ENCODE assay signal across 8 cellular contexts in the genomic region with DNA sequence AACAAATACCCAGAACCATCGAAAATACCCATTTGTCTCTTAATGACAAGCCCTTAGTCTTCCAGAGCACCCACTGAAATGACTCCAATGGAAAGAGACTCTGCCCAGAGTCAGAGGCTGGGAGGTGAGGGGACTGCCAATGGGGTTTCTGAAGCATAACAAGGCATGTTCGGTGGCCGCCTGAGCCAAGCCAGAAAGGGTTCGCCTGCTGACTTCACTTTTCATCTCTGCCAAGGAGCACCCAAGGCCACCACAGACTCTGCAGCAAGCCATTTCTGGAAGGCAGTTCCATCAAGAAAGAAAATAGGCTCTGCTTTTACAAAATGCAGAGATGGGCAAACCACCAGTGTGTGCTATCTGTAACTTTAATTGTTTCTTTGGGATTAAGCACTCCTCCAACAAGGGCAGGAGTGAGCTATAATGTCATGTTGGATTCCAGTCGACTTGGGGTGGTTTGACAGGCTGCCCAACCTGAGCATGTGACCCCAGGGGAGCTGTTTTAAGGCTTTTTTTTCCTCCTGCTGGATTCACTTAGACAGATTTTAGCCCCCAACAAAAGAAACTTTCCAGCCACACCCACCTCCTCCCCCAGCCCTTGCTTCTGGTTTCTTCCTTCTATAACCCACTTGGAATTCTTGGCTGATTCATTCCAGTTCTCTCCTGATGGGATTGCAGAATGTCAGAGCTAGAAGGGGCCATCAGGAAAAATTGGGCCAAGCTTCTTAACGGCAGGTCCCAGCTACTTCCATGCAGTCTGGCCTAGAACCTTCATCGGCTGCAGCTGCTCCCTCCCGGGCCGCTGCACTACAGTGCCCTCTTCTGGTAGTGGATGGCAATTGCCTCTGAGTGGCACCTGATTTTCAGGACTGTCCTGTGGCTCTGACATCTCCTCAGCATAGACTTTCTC. TPM values are rescaled to one million over a fixed set of nuclear protein-coding genes. Genes with fewer than 3 reads are reported as not detected.
A peak's percentile ranks its signal among the peaks of the same experiment; 100 is the strongest.
DNase-seq lines count a peak whose midpoint lies in the region; ATAC-seq and TF ChIP-seq lines count a peak whose summit lies in the region.

No MANE protein-coding gene starts in this region.

- POLR2A ChIA-PET in OCI-LY7 (lab: Charles Lee): interaction anchor here (0.9 kb wide), 1 partner anchor 55 kb away, joined by 3 read pairs; no protein-coding TSS in a partner anchor

- intact Hi-C loops in OCI-LY7 (cut with micrococcal nuclease; ENCODE audit: unreplicated experiment): loop anchor here (2.0 kb wide), 1 partner anchor 803 kb away; no protein-coding TSS in a partner anchor
- intact Hi-C loops in thyroid gland (cut with DNase I): loop anchor here (10.0 kb wide), 1 partner anchor 121 kb away; no protein-coding TSS in a partner anchor

- no peaks in the 10 kb centered on the region for H3K27me3 ChIP-seq in neural cell (ENCODE audit: insufficient read depth, low read depth, low read length)
- H3K27me3 ChIP-seq in thyroid gland: no peaks in the 10 kb centered on the region

- no peaks in the 10 kb centered on the region for H3F3A ChIP-seq in neural cell (ENCODE audit: insufficient read depth, low read length, poor library complexity, severe bottlenecking)

- 19 to 25% methylated on average over 9 of the region's 9 CpGs for WGBS in thyroid gland, 2 donors

- H3K4me1 ChIP-seq in OCI-LY7 (ENCODE audit: insufficient read depth, low read length, poor library complexity, severe bottlenecking) (peaks cover 11% of the 10 kb centered on the region), thyroid gland (peaks cover 11 to 16% of the 10 kb centered on the region in 2 donors)

- TF ChIP-seq CTCF in OCI-LY7 (conservative IDR thresholded peaks at IDR 0.05; ENCODE audit: low read length): peak; percentile 95
- peak; percentile 59 for TF ChIP-seq CTCF in neural cell (IDR thresholded peaks at IDR 0.05; ENCODE audit: poor library complexity, severe bottlenecking)
- peak; percentile 70 to 94 (median 84) for TF ChIP-seq CTCF in thyroid gland (IDR thresholded peaks at IDR 0.05)

- no peak for TF ChIP-seq POLR2A in thyroid gland (IDR thresholded peaks at IDR 0.05)

- H3K4me2 ChIP-seq in OCI-LY7 (ENCODE audit: low read length) (no peak overlapping the region), neural cell (ENCODE audit: low read length) (no peak overlapping the region)

- DNase-seq in ACHN (peak; percentile 74), HUDEP-2 (lab: John Stamatoyannopoulos, UW; ENCODE audit: unreplicated experiment in 76 of 76) (peak in 58 of 76 experiments; percentile 1 to 80 (median 42)), OCI-LY7 (ENCODE audit: low spot score) (peak; percentile 69), fibroblast of gingiva (ENCODE audit: low read depth) (peak; percentile 40), thyroid gland (peak; percentile 61 to 71)
- DNase-seq in activated T-cell treated with anti-CD3 and anti-CD28 coated beads, Interleukin-2, amount 50 U/mL, for 1 hour: peak; percentile 73

- no peaks in the 10 kb centered on the region for H3K9me2 ChIP-seq in OCI-LY7 (ENCODE audit: insufficient read depth, low read length)
- no peaks in the 10 kb centered on the region for H3K9me2 ChIP-seq in neural cell (ENCODE audit: insufficient read depth, low read length)

- H3K9ac ChIP-seq in neural cell (ENCODE audit: low read length): no peak overlapping the region

- TF ChIP-seq EP300 in neural cell (conservative IDR thresholded peaks at IDR 0.05; ENCODE audit: poor library complexity, severe bottlenecking): no peak

- peak; percentile 51 for TF ChIP-seq RAD21 in neural cell (conservative IDR thresholded peaks at IDR 0.05)

- no peaks in the 10 kb centered on the region for H3K79me2 ChIP-seq in OCI-LY7 (ENCODE audit: insufficient read depth, low read depth, low read length)
- no peaks in the 10 kb centered on the region for H3K79me2 ChIP-seq in neural cell (replicated peaks; ENCODE audit: insufficient read depth, low read length)

- CTCF ChIA-PET in OCI-LY7 (lab: Charles Lee; ENCODE audit: unreplicated experiment): interaction anchor here (0.6 to 1.0 kb wide), 4 partner anchors 8 to 59 kb away, joined by 3 read pairs; no protein-coding TSS in a partner anchor

- peak; percentile 75 for ATAC-seq in GM18517 (IDR thresholded peaks at IDR 0.05; ENCODE audit: unreplicated experiment)

- H4K20me1 ChIP-seq in OCI-LY7 (ENCODE audit: insufficient read depth, low read length): no peaks in the 10 kb centered on the region
- no peaks in the 10 kb centered on the region for H4K20me1 ChIP-seq in neural cell (ENCODE audit: insufficient read depth)

- H3K4me3 ChIP-seq in OCI-LY7 (ENCODE audit: low read depth, low read length, poor library complexity, severe bottlenecking) (no peak overlapping the region), neural cell (ENCODE audit: low read length) (no peak overlapping the region), thyroid gland (replicated peaks in 1 of 3) (no peak overlapping the region)

- no peaks in the 10 kb centered on the region for H3K36me3 ChIP-seq in OCI-LY7 (ENCODE audit: insufficient read depth, low read length)
- H3K36me3 ChIP-seq in neural cell (ENCODE audit: insufficient read depth, low read length): no peaks in the 10 kb centered on the region
- H3K36me3 ChIP-seq in thyroid gland: no peaks in the 10 kb centered on the region

- H3K9me3 ChIP-seq in OCI-LY7 (ENCODE audit: low read length): no peaks in the 10 kb centered on the region
- H3K9me3 ChIP-seq in neural cell (ENCODE audit: low read length): no peaks in the 10 kb centered on the region
- no peaks in the 10 kb centered on the region for H3K9me3 ChIP-seq in thyroid gland

- H3K27ac ChIP-seq in OCI-LY7 (ENCODE audit: low read depth, low read length, poor library complexity, severe bottlenecking) (no peak overlapping the region), neural cell (ENCODE audit: low read length) (no peak overlapping the region), thyroid gland (no peak overlapping the region)

- in situ Hi-C loops in ACHN (cut with HindIII; ENCODE audit: low pct_ligation_motif_present, low pct_unique_long_range_greater_than_20kb, low sequenced_read_pairs): no loop called here

- H2AFZ ChIP-seq in OCI-LY7 (ENCODE audit: low read length): peak overlapping the region; percentile 40; the same call in 1 of the 2 replicates
- H2AFZ ChIP-seq in neural cell (ENCODE audit: low read depth, low read length): no peak overlapping the region

- BruUV-seq in OCI-LY7 (replicated peaks; lab: Mats Ljungman, UMichigan): no TSS peak

TF ChIP-seq in neural cell, 6 proteins besides CTCF, POLR2A, EP300 and RAD21:
- TF ChIP-seq TAF1 (IDR thresholded peaks at IDR 0.05; ENCODE audit: low read depth) (no peak), MXI1 (conservative IDR thresholded peaks at IDR 0.05; ENCODE audit: poor library complexity, severe bottlenecking) (no peak), POLR2AphosphoS5 (IDR thresholded peaks at IDR 0.05) (no peak), EZH2 (IDR thresholded peaks at IDR 0.05; ENCODE audit: borderline replicate concordance, insufficient read depth, low read length, poor library complexity, severe bottlenecking) (no peak), REST (IDR thresholded peaks at IDR 0.05; ENCODE audit: borderline replicate concordance) (no peak), SMC3 (conservative IDR thresholded peaks at IDR 0.05; ENCODE audit: poor library complexity) (peak; percentile 53)

RNA-seq across cellular contexts. Expression of gene CKAP4, which starts 24.1 kb away (rescaled TPM):
- 17.5 and 18.9 TPM in 2 replicates for total RNA-seq in OCI-LY7 (2014; rRNA removed; shearing (Covaris generic))
- total RNA-seq in OCI-LY7 (2022) (31.9 and 40.5 TPM in 2 replicates), thyroid gland (10 to 100 TPM; 40.7 to 55.5 (median 48.9) TPM)
- 50.0 and 51.5 TPM in 2 replicates for polyA plus RNA-seq in neural cell
- 42.9 and 49.1 TPM in 2 replicates for polyA minus RNA-seq in neural cell
